ENCODE assay signal across 19 cellular contexts in the genomic region with DNA sequence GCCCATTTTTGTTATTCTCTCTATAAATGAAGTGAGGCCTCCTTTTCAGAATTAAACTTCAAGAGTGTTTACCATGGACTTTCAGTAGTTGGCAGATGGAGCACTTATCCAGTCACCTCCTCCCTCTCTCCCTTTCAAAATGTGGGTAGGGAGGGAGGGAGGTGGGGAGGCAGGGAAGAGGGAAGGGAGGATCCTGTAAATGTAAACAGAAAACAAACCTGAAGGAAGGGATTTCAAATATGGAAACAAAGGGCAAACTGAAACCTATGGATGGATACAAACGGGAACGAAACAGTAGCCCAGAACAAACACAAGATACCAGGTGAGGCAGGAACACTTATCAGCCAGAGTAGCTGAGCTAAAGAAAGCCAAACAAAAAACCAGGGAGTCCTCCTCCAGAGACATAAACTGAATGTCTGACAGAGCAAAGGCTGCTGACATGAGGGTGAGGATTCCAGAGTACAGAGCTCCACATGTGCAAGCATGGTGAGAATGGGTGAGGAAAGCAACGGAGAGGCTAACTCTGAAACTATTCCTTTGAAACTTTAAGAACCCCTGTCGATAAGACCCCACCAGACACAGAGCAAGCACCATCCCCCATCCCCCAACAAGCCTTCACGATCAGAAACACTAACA. TPM values are rescaled to one million over a fixed set of nuclear protein-coding genes. Genes with fewer than 3 reads are reported as not detected.
DNase-seq lines count a peak whose midpoint lies in the region; ATAC-seq lines count a peak whose summit lies in the region.
"Had no signal": no experiment of that assay in that cellular context is flagged by ENCODE, and none has a peak within 500 bp of the region (broad histone marks: within the 10 kb centered on the region; RNA-seq: fewer than 3 reads in every experiment).

No MANE protein-coding gene starts in this region.

- H3K36me3 Mint-ChIP-seq in T-helper 17 cell (ENCODE audit: low read depth) = peaks cover 15% of the 10 kb centered on the region
- H3K36me3 Mint-ChIP-seq in stimulated activated effector memory CD8-positive, alpha-beta T cell treated with anti-CD3 and anti-CD28 coated beads, Interleukin-12 subunit alpha, Interleukin-12 subunit beta, amount 100 ng/mL, for 72 hours = peaks cover 100% of the 10 kb centered on the region

- H3K27ac Mint-ChIP-seq in T-helper 17 cell = peak overlapping the region; percentile 66
- H3K27ac Mint-ChIP-seq in stimulated activated effector memory CD8-positive, alpha-beta T cell treated with anti-CD3 and anti-CD28 coated beads, Interleukin-12 subunit alpha, Interleukin-12 subunit beta, amount 100 ng/mL, for 72 hours = peak overlapping the region; percentile 62

- H3K9me3 ChIP-seq in T-helper 17 cell (ENCODE audit: control insufficient read depth, low read length, poor library complexity, severe bottlenecking) = no peaks in the 10 kb centered on the region
- H3K9me3 ChIP-seq: adrenal gland, prostate gland, testis had no signal

- no peaks in the 10 kb centered on the region for H3K9me3 Mint-ChIP-seq in stimulated activated effector memory CD8-positive, alpha-beta T cell treated with anti-CD3 and anti-CD28 coated beads, Interleukin-12 subunit alpha, Interleukin-12 subunit beta, amount 100 ng/mL, for 72 hours
- H3K9me3 Mint-ChIP-seq: CD14-positive monocyte had no signal

- peaks cover 7% of the 10 kb centered on the region for H3K4me1 Mint-ChIP-seq in T-helper 17 cell
- peaks cover 6% of the 10 kb centered on the region for H3K4me1 Mint-ChIP-seq in stimulated activated effector memory CD8-positive, alpha-beta T cell treated with anti-CD3 and anti-CD28 coated beads, Interleukin-12 subunit alpha, Interleukin-12 subunit beta, amount 100 ng/mL, for 72 hours
- H3K4me1 Mint-ChIP-seq: CD14-positive monocyte had no signal

- ATAC-seq in T-helper 17 cell = no peak
- no peak for ATAC-seq in stimulated activated effector memory CD8-positive, alpha-beta T cell treated with anti-CD3 and anti-CD28 coated beads, Interleukin-12 subunit alpha, Interleukin-12 subunit beta, amount 100 ng/mL, for 72 hours
- ATAC-seq in GM18868 (IDR thresholded peaks at IDR 0.05; ENCODE audit: unreplicated experiment) = no peak
- no peak for ATAC-seq in HG02973 (IDR thresholded peaks at IDR 0.05; ENCODE audit: unreplicated experiment)

- DNase-seq in DMS 273 (lab: John Stamatoyannopoulos, UW; ENCODE audit: unreplicated experiment) (peak; percentile 22), DMS 273 treated with DMSO at 0.1 percent for 48 hours (lab: John Stamatoyannopoulos, UW) (no peak), NCI-H2029 (lab: John Stamatoyannopoulos, UW) (peak; percentile 81), T-helper 17 cell (no peak), NCI-H1930 (lab: John Stamatoyannopoulos, UW) (no peak)
- no peak for DNase-seq in stimulated activated effector memory CD8-positive, alpha-beta T cell treated with anti-CD3 and anti-CD28 coated beads, Interleukin-12 subunit alpha, Interleukin-12 subunit beta, amount 100 ng/mL, for 72 hours (ENCODE audit: low spot score in 2 of 2)
- DNase-seq: activated CD4-positive, alpha-beta T cell treated with anti-CD3 and anti-CD28 coated beads for 4 hours; activated T-cell treated with anti-CD3 and anti-CD28 coated beads, Interleukin-2, amount 50 U/mL, for 1 hour; adrenal gland; erythroblast; MM.1S; Right ventricle myocardium superior; stimulated activated CD4-positive, alpha-beta T cell treated with anti-CD3 and anti-CD28 coated beads, Interleukin-15, amount 100 ng/mL, for 24 hours; testis had no signal

- H3K27me3 Mint-ChIP-seq in T-helper 17 cell = no peaks in the 10 kb centered on the region

- H3K4me3 Mint-ChIP-seq in T-helper 17 cell = no peak overlapping the region
- H3K4me3 Mint-ChIP-seq in stimulated activated effector memory CD8-positive, alpha-beta T cell treated with anti-CD3 and anti-CD28 coated beads, Interleukin-12 subunit alpha, Interleukin-12 subunit beta, amount 100 ng/mL, for 72 hours = no peak overlapping the region
- H3K4me3 Mint-ChIP-seq: CD14-positive monocyte had no signal

RNA-seq across cellular contexts. Expression of gene GP5, which starts 41.0 kb away (rescaled TPM):
- 1 to 10 TPM; 4.0 to 6.1 TPM for total RNA-seq in T-helper 17 cell
- total RNA-seq: HT-29, prostate gland, Right ventricle myocardium superior had no signal

RNA-seq across cellular contexts. Expression of gene ATP13A3, which starts 46.8 kb away (rescaled TPM):
- total RNA-seq in T-helper 17 cell = 10 to 100 TPM; 65.6 to 81.0 TPM

Comparison
In these comparisons a context has a peak if more than half of its experiments do, and no peak if none do; other contexts are left out.
1. DNase-seq: peak in DMS 273 (single experiment) and NCI-H2029 (single experiment); none in DMS 273 treated with DMSO at 0.1 percent for 48 hours (single experiment), T-helper 17 cell (0 of 3), stimulated activated effector memory CD8-positive, alpha-beta T cell treated with anti-CD3 and anti-CD28 coated beads, Interleukin-12 subunit alpha, Interleukin-12 subunit beta, amount 100 ng/mL, for 72 hours (0 of 2) and NCI-H1930 (0 of 2).